ENCODE assay signal across 14 cellular contexts in genomic region chr20:48625136-48625900, GRCh38.
"Had no signal": no experiment of that assay in that cellular context is flagged by ENCODE, and none has a peak within 500 bp of the region (broad histone marks: within the 10 kb centered on the region; RNA-seq: fewer than 3 reads in every experiment).

No MANE protein-coding gene starts in this region.

- H3K27me3 ChIP-seq: foreskin keratinocyte, sigmoid colon, upper lobe of right lung had no signal

- H3K4me3 ChIP-seq: sigmoid colon, thoracic aorta, upper lobe of right lung had no signal

- H3K27ac ChIP-seq: foreskin keratinocyte, parathyroid adenoma, sigmoid colon, thoracic aorta, upper lobe of right lung, WERI-Rb-1 had no signal

- H3K9me3 Mint-ChIP-seq: activated CD4-positive, alpha-beta memory T cell treated with anti-CD3 and anti-CD28 coated beads for 36 hours; stimulated activated naive B cell treated with anti-CD40 and anti-IgM and Interleukin-4, amounts not matched to agents 10 μg/mL and 1 μg/mL and 100 μg/mL, for 72 hours had no signal

- H3K27me3 Mint-ChIP-seq: activated CD4-positive, alpha-beta memory T cell treated with anti-CD3 and anti-CD28 coated beads for 36 hours had no signal

- DNase-seq: activated CD4-positive, alpha-beta memory T cell treated with anti-CD3 and anti-CD28 coated beads for 36 hours; activated CD4-positive, alpha-beta T cell treated with anti-CD3 and anti-CD28 coated beads for 1 hour; anterior cingulate cortex; cerebellar nuclear complex; effector CD4-positive, alpha-beta T cell; foreskin keratinocyte; hippocampal formation; sigmoid colon; stimulated activated naive B cell treated with anti-CD40 and anti-IgM and Interleukin-4, amounts not matched to agents 10 μg/mL and 1 μg/mL and 100 μg/mL, for 72 hours; SW 1271; upper lobe of right lung; WERI-Rb-1 had no signal

- ATAC-seq: foreskin keratinocyte; stimulated activated naive B cell treated with anti-CD40 and anti-IgM and Interleukin-4, amounts not matched to agents 10 μg/mL and 1 μg/mL and 100 μg/mL, for 72 hours; upper lobe of right lung had no signal

- H3K4me3 Mint-ChIP-seq: activated CD4-positive, alpha-beta memory T cell treated with anti-CD3 and anti-CD28 coated beads for 36 hours; stimulated activated naive B cell treated with anti-CD40 and anti-IgM and Interleukin-4, amounts not matched to agents 10 μg/mL and 1 μg/mL and 100 μg/mL, for 72 hours had no signal

- H3K9me3 ChIP-seq: sigmoid colon, thoracic aorta, upper lobe of right lung had no signal

- H3K4me1 ChIP-seq: foreskin keratinocyte had no signal

- H3K36me3 ChIP-seq: sigmoid colon had no signal

- H3K27ac Mint-ChIP-seq: activated CD4-positive, alpha-beta memory T cell treated with anti-CD3 and anti-CD28 coated beads for 36 hours had no signal
